Comparison of ENCODE assay signal across 1 cellular context in genomic region chr11:8631395-8632110, GRCh38.
TF ChIP-seq lines count a peak whose summit lies in the region.

No MANE protein-coding gene starts in this region.

TF ChIP-seq in K562, 482 proteins besides CTCF, POLR2A, EP300 and RAD21:
- TF ChIP-seq ATF3 (IDR thresholded peaks at IDR 0.05) (0 out of 2 replicates have a peak, but pooled peaks have one; percentile 24), ATF3 (CRISPR knock-in tag; conservative IDR thresholded peaks at IDR 0.05) (no peak), SNAPC5 (CRISPR knock-in tag; IDR thresholded peaks at IDR 0.05) (no peak)
